ENCODE assay signal across 8 cellular contexts in genomic region chr1:198756470-198756869, GRCh38.
DNase-seq lines count a peak whose midpoint lies in the region; ATAC-seq and TF ChIP-seq lines count a peak whose summit lies in the region.

No MANE protein-coding gene starts in this region.

- H3K4me1 ChIP-seq in SK-N-SH (ENCODE audit: control insufficient read depth in 1 of 2, insufficient read depth in 2 of 2, low read depth in 1 of 2, low read length in 1 of 2) (no peaks in the 10 kb centered on the region; a peak in 1 of 4 replicates), hepatocyte (ENCODE audit: insufficient read depth) (no peaks in the 10 kb centered on the region)

- no peaks in the 10 kb centered on the region for H3K9me2 ChIP-seq in SK-N-SH
- no peaks in the 10 kb centered on the region for H3K9me2 ChIP-seq in hepatocyte (replicated peaks; ENCODE audit: insufficient read depth)

- no peak for TF ChIP-seq EP300 in SK-N-SH (IDR thresholded peaks at IDR 0.05; ENCODE audit: borderline replicate concordance in 1 of 2, low read depth in 1 of 2, low read length in 1 of 2)

- H2AFZ ChIP-seq in SK-N-SH (ENCODE audit: low read depth) (0 out of 2 replicates have a peak overlapping the region, but pooled peaks have one; percentile 4), hepatocyte (no peak overlapping the region)

- CTCF ChIA-PET in SK-N-SH (lab: Yijun Ruan, JAX) = interaction anchor here (1.0 to 11.6 kb wide), 12 partner anchors 9 to 928 kb away, joined by 3 to 77 read pairs (median 6); no protein-coding TSS in a partner anchor

- H3K36me3 ChIP-seq in SK-N-SH (replicated peaks in 1 of 2; ENCODE audit: control insufficient read depth in 1 of 2, insufficient read depth in 2 of 2, low read length in 1 of 2) (no peaks in the 10 kb centered on the region), hepatocyte (replicated peaks; ENCODE audit: insufficient read depth, low read depth) (no peaks in the 10 kb centered on the region)

- POLR2A ChIA-PET in SK-N-SH (lab: Yijun Ruan, JAX) = no interaction called here

- H3K27me3 ChIP-seq in SK-N-SH (ENCODE audit: insufficient read depth) (no peaks in the 10 kb centered on the region), hepatocyte (no peaks in the 10 kb centered on the region)

- H3K79me2 ChIP-seq in SK-N-SH (ENCODE audit: insufficient read depth) = no peaks in the 10 kb centered on the region
- H3K79me2 ChIP-seq in hepatocyte = no peaks in the 10 kb centered on the region

- H4K20me1 ChIP-seq in SK-N-SH (ENCODE audit: insufficient read depth) (no peaks in the 10 kb centered on the region), hepatocyte (ENCODE audit: insufficient read depth, poor library complexity, severe bottlenecking) (no peaks in the 10 kb centered on the region)

- H3K27ac ChIP-seq in SK-N-SH (ENCODE audit: low read depth in 2 of 2, low read length in 1 of 2) = no peak overlapping the region
- H3K27ac ChIP-seq in hepatocyte = no peak overlapping the region

- TF ChIP-seq RAD21 in SK-N-SH (IDR thresholded peaks at IDR 0.05; ENCODE audit: low read length) = peak; percentile 60

- H3K4me3 ChIP-seq in SK-N-SH (ENCODE audit: low read depth in 2 of 2, low read length in 1 of 2) = no peak overlapping the region
- H3K4me3 ChIP-seq in hepatocyte = no peak overlapping the region

- ATAC-seq in activated CD4-positive, CD25-positive, alpha-beta regulatory T cell treated with anti-CD3 and anti-CD28 coated beads, Interleukin-2, amount 50 U/mL, for 24 hours = no peak

- H3K4me2 ChIP-seq in SK-N-SH (no peak overlapping the region), hepatocyte (no peak overlapping the region)

- no peaks in the 10 kb centered on the region; the same call in 1 of the 2 replicates for H3K9me3 ChIP-seq in SK-N-SH
- no peaks in the 10 kb centered on the region for H3K9me3 ChIP-seq in hepatocyte (ENCODE audit: low read depth)

- no peaks in the 10 kb centered on the region for H3F3A ChIP-seq in SK-N-SH (replicated peaks; ENCODE audit: insufficient read depth)

- TF ChIP-seq CTCF in SK-N-SH (IDR thresholded peaks at IDR 0.05) (peak; percentile 60), hepatocyte (IDR thresholded peaks at IDR 0.05; ENCODE audit: poor library complexity) (peak; percentile 46)

- peak; percentile 29 for DNase-seq in ACHN
- peak; percentile 49 for DNase-seq in G401 (ENCODE audit: low spot score)
- no peak for DNase-seq in SK-N-SH
- no peak for DNase-seq in hepatocyte (ENCODE audit: low spot score)
- DNase-seq in cerebellar nuclear complex (lab: John Stamatoyannopoulos, UW) = no peak
- DNase-seq in stimulated activated CD4-positive, alpha-beta T cell treated with anti-CD3 and anti-CD28 coated beads, Interleukin-4, amount 100 ng/mL, for 4 hours = no peak
- DNase-seq in activated CD4-positive, alpha-beta T cell treated with anti-CD3 and anti-CD28 coated beads for 48 hours = no peak

- H3K9ac ChIP-seq in SK-N-SH = no peak overlapping the region

- in situ Hi-C loops in ACHN (cut with HindIII; ENCODE audit: low pct_ligation_motif_present, low pct_unique_long_range_greater_than_20kb, low sequenced_read_pairs) (loop anchor here (25.0 kb wide), 1 partner anchor 481 kb away; no protein-coding TSS in a partner anchor), G401 (cut with HindIII; ENCODE audit: low sequenced_read_pairs) (no loop called here)

TF ChIP-seq in SK-N-SH, 30 proteins besides CTCF, POLR2A, EP300 and RAD21:
- TF ChIP-seq MEF2A (IDR thresholded peaks at IDR 0.05; ENCODE audit: borderline replicate concordance, low read depth) = no peak
- peak; percentile 18; the same call in 1 of the 2 replicates for TF ChIP-seq SMC3 (IDR thresholded peaks at IDR 0.05; ENCODE audit: low read depth, low read length)
- no peak for TF ChIP-seq MXI1 (IDR thresholded peaks at IDR 0.05; ENCODE audit: low read depth, low read length)
- no peak for TF ChIP-seq TAF1 (IDR thresholded peaks at IDR 0.05; ENCODE audit: borderline replicate concordance, low read depth, low read length)
- TF ChIP-seq USF1 (IDR thresholded peaks at IDR 0.05; ENCODE audit: borderline replicate concordance, low read depth) = no peak
- no peak for TF ChIP-seq JUND (IDR thresholded peaks at IDR 0.05)
- no peak for TF ChIP-seq FOSL2 (IDR thresholded peaks at IDR 0.05; ENCODE audit: borderline replicate concordance, low read depth)

Comparison
In these comparisons a context has a peak if more than half of its experiments do, and no peak if none do; other contexts are left out.
1. DNase-seq: peak in ACHN (single experiment) and G401 (single experiment); none in SK-N-SH (single experiment), hepatocyte (single experiment), cerebellar nuclear complex (0 of 2), stimulated activated CD4-positive, alpha-beta T cell treated with anti-CD3 and anti-CD28 coated beads, Interleukin-4, amount 100 ng/mL, for 4 hours (0 of 2) and activated CD4-positive, alpha-beta T cell treated with anti-CD3 and anti-CD28 coated beads for 48 hours (single experiment).